Comparison of ENCODE assay signal across 10 cellular contexts in the genomic region with DNA sequence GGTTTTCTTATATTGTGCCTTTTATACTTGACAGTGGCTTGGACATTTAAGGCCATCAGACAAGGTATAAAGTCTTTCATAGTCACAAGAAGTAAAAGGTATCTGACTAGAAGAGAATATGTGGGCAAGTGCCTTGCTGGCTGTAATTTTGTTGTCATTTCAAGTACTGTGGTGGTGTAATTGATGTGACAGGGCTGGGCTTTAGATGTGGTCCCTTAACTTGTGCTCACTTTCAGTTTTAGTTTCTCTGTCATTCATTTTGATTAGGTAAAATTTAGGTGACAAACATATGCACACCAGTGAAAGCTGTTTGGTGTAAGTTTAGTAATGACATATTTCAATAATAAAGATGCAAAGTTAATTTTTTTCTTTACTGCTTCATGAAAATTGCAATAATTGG. TPM values are rescaled to one million over a fixed set of nuclear protein-coding genes. Genes with fewer than 3 reads are reported as not detected.
DNase-seq lines count a peak whose midpoint lies in the region; ATAC-seq lines count a peak whose summit lies in the region.
"Had no signal": no experiment of that assay in that cellular context is flagged by ENCODE, and none has a peak within 500 bp of the region (broad histone marks: within the 10 kb centered on the region; RNA-seq: fewer than 3 reads in every experiment).

No MANE protein-coding gene starts in this region.

- H3K9me3 ChIP-seq in naive thymus-derived CD4-positive, alpha-beta T cell (ENCODE audit: control insufficient read depth in 2 of 3, low read length in 3 of 3), result no peaks in the 10 kb centered on the region
- no peaks in the 10 kb centered on the region for H3K9me3 ChIP-seq in GM23248 (ENCODE audit: low read depth)
- H3K9me3 ChIP-seq: ovary had no signal

- H3F3A ChIP-seq in GM23248 (ENCODE audit: insufficient read depth), result no peaks in the 10 kb centered on the region; the same call in 1 of the 2 replicates

- peaks cover 8% of the 10 kb centered on the region in 2 donors for H3K4me1 ChIP-seq in naive thymus-derived CD4-positive, alpha-beta T cell (ENCODE audit: control insufficient read depth in 2 of 2, insufficient read depth in 2 of 2, low read length in 2 of 2)
- H3K4me1 ChIP-seq in GM23248 (ENCODE audit: insufficient read depth), result no peaks in the 10 kb centered on the region

- peaks cover 15% of the 10 kb centered on the region for H3K36me3 Mint-ChIP-seq in activated CD4-positive, alpha-beta T cell treated with anti-CD3 and anti-CD28 coated beads, Interleukin-2, amount 10 ng/mL, durations not matched to agents 7 days and 5 days (ENCODE audit: low read depth)
- H3K36me3 Mint-ChIP-seq in naive thymus-derived CD4-positive, alpha-beta T cell, result peaks cover 0 to 27% (median 16%) of the 10 kb centered on the region in 5 donors
- H3K36me3 Mint-ChIP-seq in stimulated activated memory B cell treated with anti-CD40 and anti-IgM and Interleukin-4, amounts not matched to agents 10 μg/mL and 1 μg/mL and 100 μg/mL, for 72 hours, result no peaks in the 10 kb centered on the region

- H3K36me3 ChIP-seq in naive thymus-derived CD4-positive, alpha-beta T cell (ENCODE audit: control insufficient read depth in 2 of 3, insufficient read depth in 3 of 3, low read length in 3 of 3), result peaks cover 0 to 5% (median 0%) of the 10 kb centered on the region in 3 experiments
- H3K36me3 ChIP-seq in GM23248 (ENCODE audit: low read depth), result peaks cover 14% of the 10 kb centered on the region
- H3K36me3 ChIP-seq: ovary had no signal

- H3K27me3 ChIP-seq in naive thymus-derived CD4-positive, alpha-beta T cell (ENCODE audit: control insufficient read depth in 2 of 2, insufficient read depth in 2 of 2, low read length in 2 of 2), result no peaks in the 10 kb centered on the region
- H3K27me3 ChIP-seq in GM23248 (replicated peaks; ENCODE audit: insufficient read depth), result no peaks in the 10 kb centered on the region
- H3K27me3 ChIP-seq: ovary had no signal

- POLR2A ChIA-PET in activated CD4-positive, alpha-beta T cell treated with anti-CD3 and anti-CD28 coated beads, Interleukin-2, amount 10 ng/mL, durations not matched to agents 7 days and 5 days (lab: Charles Lee), result interaction anchor here (0.6 kb wide), 1 partner anchor 141 kb away, joined by 3 read pairs; no protein-coding TSS in a partner anchor
- POLR2A ChIA-PET in naive thymus-derived CD4-positive, alpha-beta T cell (lab: Charles Lee), result interaction anchor here (0.6 kb wide), 1 partner anchor 335 kb away, joined by 3 read pairs; no protein-coding TSS in a partner anchor

- H3K27ac Mint-ChIP-seq in activated CD4-positive, alpha-beta T cell treated with anti-CD3 and anti-CD28 coated beads, Interleukin-2, amount 10 ng/mL, durations not matched to agents 7 days and 5 days, result peak overlapping the region; percentile 78
- peak overlapping the region in 3 of 9 donors; percentile 30 to 41 (median 37) for H3K27ac Mint-ChIP-seq in naive thymus-derived CD4-positive, alpha-beta T cell
- H3K27ac Mint-ChIP-seq in stimulated activated memory B cell treated with anti-CD40 and anti-IgM and Interleukin-4, amounts not matched to agents 10 μg/mL and 1 μg/mL and 100 μg/mL, for 72 hours, result no peak overlapping the region

- intact Hi-C loops in naive thymus-derived CD4-positive, alpha-beta T cell (cut with micrococcal nuclease), result loop anchor here in 1 of 2 donors (1.0 to 5.0 kb wide), 4 partner anchors 38 to 932 kb away; a partner anchor contains a TSS

- no peak overlapping the region for H3K4me3 ChIP-seq in naive thymus-derived CD4-positive, alpha-beta T cell (ENCODE audit: low read length)
- H3K4me3 ChIP-seq in GM23248, result no peak overlapping the region
- H3K4me3 ChIP-seq: ovary had no signal

- H3K27me3 Mint-ChIP-seq in activated CD4-positive, alpha-beta T cell treated with anti-CD3 and anti-CD28 coated beads, Interleukin-2, amount 10 ng/mL, durations not matched to agents 7 days and 5 days, result no peaks in the 10 kb centered on the region
- H3K27me3 Mint-ChIP-seq in naive thymus-derived CD4-positive, alpha-beta T cell, result no peaks in the 10 kb centered on the region
- H3K27me3 Mint-ChIP-seq in stimulated activated memory B cell treated with anti-CD40 and anti-IgM and Interleukin-4, amounts not matched to agents 10 μg/mL and 1 μg/mL and 100 μg/mL, for 72 hours, result no peaks in the 10 kb centered on the region

- H3K79me2 ChIP-seq in GM23248 (ENCODE audit: insufficient read depth), result peaks cover 8% of the 10 kb centered on the region; the same call in 1 of the 2 replicates

- no peaks in the 10 kb centered on the region for H3K9me3 Mint-ChIP-seq in activated CD4-positive, alpha-beta T cell treated with anti-CD3 and anti-CD28 coated beads, Interleukin-2, amount 10 ng/mL, durations not matched to agents 7 days and 5 days
- H3K9me3 Mint-ChIP-seq in naive thymus-derived CD4-positive, alpha-beta T cell, result no peaks in the 10 kb centered on the region
- H3K9me3 Mint-ChIP-seq in stimulated activated memory B cell treated with anti-CD40 and anti-IgM and Interleukin-4, amounts not matched to agents 10 μg/mL and 1 μg/mL and 100 μg/mL, for 72 hours, result no peaks in the 10 kb centered on the region

- no peaks in the 10 kb centered on the region for H3K9me2 ChIP-seq in GM23248 (ENCODE audit: insufficient read depth)

- H3K4me2 ChIP-seq in GM23248 (ENCODE audit: unreplicated experiment), result no peak overlapping the region

- H3K4me1 Mint-ChIP-seq in activated CD4-positive, alpha-beta T cell treated with anti-CD3 and anti-CD28 coated beads, Interleukin-2, amount 10 ng/mL, durations not matched to agents 7 days and 5 days, result peaks cover 31% of the 10 kb centered on the region
- H3K4me1 Mint-ChIP-seq in naive thymus-derived CD4-positive, alpha-beta T cell, result peaks cover 0 to 30% (median 13%) of the 10 kb centered on the region in 7 donors
- no peaks in the 10 kb centered on the region for H3K4me1 Mint-ChIP-seq in stimulated activated memory B cell treated with anti-CD40 and anti-IgM and Interleukin-4, amounts not matched to agents 10 μg/mL and 1 μg/mL and 100 μg/mL, for 72 hours

- peak; percentile 72 for DNase-seq in activated CD4-positive, alpha-beta T cell treated with anti-CD3 and anti-CD28 coated beads, Interleukin-2, amount 10 ng/mL, durations not matched to agents 7 days and 5 days
- DNase-seq in activated CD4-positive, alpha-beta T cell treated with anti-CD3 and anti-CD28 coated beads, Interleukin-2, amount 50 U/mL, for 48 hours, result no peak
- peak in 6 of 9 donors; percentile 8 to 49 (median 36) for DNase-seq in naive thymus-derived CD4-positive, alpha-beta T cell
- DNase-seq in GM23248, result no peak
- no peak for DNase-seq in mucosa of gallbladder (ENCODE audit: low spot score)
- DNase-seq: NCI-H2171 treated with DMSO at 0.1 percent for 48 hours, ovary had no signal

- H4K20me1 ChIP-seq in GM23248 (ENCODE audit: insufficient read depth), result no peaks in the 10 kb centered on the region

- ATAC-seq in GM21786 (IDR thresholded peaks at IDR 0.05; ENCODE audit: unreplicated experiment) (peak; percentile 73), HG03457 (IDR thresholded peaks at IDR 0.05; ENCODE audit: unreplicated experiment) (peak; percentile 76)
- peak; percentile 78 for ATAC-seq in naive thymus-derived CD4-positive, alpha-beta T cell
- no peak for ATAC-seq in stimulated activated memory B cell treated with anti-CD40 and anti-IgM and Interleukin-4, amounts not matched to agents 10 μg/mL and 1 μg/mL and 100 μg/mL, for 72 hours

- H3K9ac ChIP-seq in GM23248, result no peak overlapping the region

- CTCF ChIA-PET in activated CD4-positive, alpha-beta T cell treated with anti-CD3 and anti-CD28 coated beads, Interleukin-2, amount 10 ng/mL, durations not matched to agents 7 days and 5 days (lab: Charles Lee), result no interaction called here
- CTCF ChIA-PET in naive thymus-derived CD4-positive, alpha-beta T cell (lab: Charles Lee), result no interaction called here

- in situ Hi-C loops in GM23248 (cut with MboI), result no loop called here

- H3K4me3 Mint-ChIP-seq in activated CD4-positive, alpha-beta T cell treated with anti-CD3 and anti-CD28 coated beads, Interleukin-2, amount 10 ng/mL, durations not matched to agents 7 days and 5 days, result peak overlapping the region; percentile 15
- H3K4me3 Mint-ChIP-seq in naive thymus-derived CD4-positive, alpha-beta T cell, result peak overlapping the region in 2 of 10 donors; percentile 30 to 49
- no peak overlapping the region for H3K4me3 Mint-ChIP-seq in stimulated activated memory B cell treated with anti-CD40 and anti-IgM and Interleukin-4, amounts not matched to agents 10 μg/mL and 1 μg/mL and 100 μg/mL, for 72 hours

- H3K27ac ChIP-seq in naive thymus-derived CD4-positive, alpha-beta T cell (ENCODE audit: low read depth, low read length), result no peak overlapping the region
- H3K27ac ChIP-seq in GM23248, result no peak overlapping the region
- H3K27ac ChIP-seq: ovary had no signal

- H2AFZ ChIP-seq in GM23248, result no peak overlapping the region

RNA-seq across cellular contexts. Expression of a gene that starts 31.2 kb away (rescaled TPM):
- not detected for total RNA-seq in activated CD4-positive, alpha-beta T cell treated with anti-CD3 and anti-CD28 coated beads, Interleukin-2, amount 10 ng/mL, durations not matched to agents 7 days and 5 days
- total RNA-seq in naive thymus-derived CD4-positive, alpha-beta T cell, result under 1 TPM in 1 of 5 experiments, not detected in 4; 0.02 TPM
- polyA plus RNA-seq in naive thymus-derived CD4-positive, alpha-beta T cell, result not detected
- 0.97 TPM in 1 of 2 replicates, not detected in the other for total RNA-seq in GM23248 (2014; rRNA removed; shearing (Covaris generic))
- polyA plus RNA-seq in GM23248 (2016; fragmentation: Nextera tagmentation; extraction: Ambion mirVana), result not detected in 2 replicates
- total RNA-seq in mucosa of gallbladder, result not detected
- total RNA-seq: ovary had no signal
- polyA plus RNA-seq: ovary had no signal

Comparison
In these comparisons a context has a peak if more than half of its experiments do, and no peak if none do; other contexts are left out.
1. DNase-seq: peak in activated CD4-positive, alpha-beta T cell treated with anti-CD3 and anti-CD28 coated beads, Interleukin-2, amount 10 ng/mL, durations not matched to agents 7 days and 5 days (single experiment) and naive thymus-derived CD4-positive, alpha-beta T cell (6 of 9); none in activated CD4-positive, alpha-beta T cell treated with anti-CD3 and anti-CD28 coated beads, Interleukin-2, amount 50 U/mL, for 48 hours (0 of 2), GM23248 (single experiment) and mucosa of gallbladder (single experiment).